15 cellular contexts compared by ENCODE assay signal in the genomic region with DNA sequence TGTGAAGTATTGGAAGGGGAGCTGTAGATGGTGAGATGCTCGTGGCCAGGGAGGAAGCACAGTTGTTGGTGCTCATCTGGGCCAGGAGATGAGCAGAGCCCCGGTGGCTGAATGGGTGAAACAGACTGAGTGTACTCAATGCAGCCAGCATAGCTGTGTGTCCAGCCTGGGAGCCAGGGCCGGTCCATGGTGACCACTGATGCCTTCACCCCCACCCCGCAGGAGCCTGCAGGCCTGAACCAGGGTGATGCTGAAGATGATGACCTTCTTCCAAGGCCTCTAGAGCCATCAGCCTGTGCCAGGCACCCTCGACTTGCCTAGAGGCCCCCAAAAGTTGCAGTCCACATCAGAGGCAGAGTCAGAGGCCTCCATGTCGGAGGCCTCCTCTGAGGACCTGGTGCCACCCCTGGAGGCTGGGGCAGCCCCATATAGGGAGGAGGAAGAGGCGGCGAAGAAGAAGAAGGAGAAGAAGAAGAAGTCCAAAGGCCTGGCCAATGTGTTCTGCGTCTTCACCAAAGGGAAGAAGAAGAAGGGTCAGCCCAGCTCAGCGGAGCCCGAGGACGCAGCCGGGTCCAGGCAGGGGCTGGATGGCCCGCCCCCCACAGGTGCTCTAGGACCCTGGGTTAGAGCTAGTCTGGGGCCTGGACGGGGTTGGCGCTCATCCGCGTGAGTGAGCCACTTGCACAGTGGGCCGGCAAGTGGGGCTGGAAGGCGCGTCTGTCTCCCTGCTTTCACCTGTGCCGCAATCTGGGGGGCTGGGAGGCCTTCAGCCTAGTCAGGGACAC. TPM values are rescaled to one million over a fixed set of nuclear protein-coding genes. Genes with fewer than 3 reads are reported as not detected.
DNase-seq lines count a peak whose midpoint lies in the region; ATAC-seq, FAIRE-seq and TF ChIP-seq lines count a peak whose summit lies in the region.
"Had no signal": no experiment of that assay in that cellular context is flagged by ENCODE, and none has a peak within 500 bp of the region (broad histone marks: within the 10 kb centered on the region; RNA-seq: fewer than 3 reads in every experiment).

No MANE protein-coding gene starts in this region.

- CTCF ChIA-PET in CD8-positive, alpha-beta T cell (lab: Charles Lee), result no interaction called here

- H3K27ac ChIP-seq in CD8-positive, alpha-beta T cell (ENCODE audit: low read depth, low read length), result no peak overlapping the region
- H3K27ac ChIP-seq: brain microvascular endothelial cell had no signal

- H3K9me3 Mint-ChIP-seq in CD8-positive, alpha-beta T cell, result no peaks in the 10 kb centered on the region
- H3K9me3 Mint-ChIP-seq: CD8-positive, alpha-beta memory T cell had no signal

- FAIRE-seq in GM12892 (lab: Jason Lieb, UNC), result no peak
- FAIRE-seq in bronchial epithelial cell (lab: Jason Lieb, UNC), result peak; percentile 47

- H3K4me2 ChIP-seq in skeletal muscle satellite cell (ENCODE audit: low read length), result peak overlapping the region; percentile 71

- peak; percentile 25 for DNase-seq in GM12892 (ENCODE audit: insufficient read length)
- no peak for DNase-seq in bronchial epithelial cell (ENCODE audit: low read depth)
- DNase-seq in kidney tubule cell (ENCODE audit: low spot score), result peak; percentile 42
- no peak for DNase-seq in GM19240 (ENCODE audit: insufficient read length, low spot score)
- no peak for DNase-seq in CD8-positive, alpha-beta T cell
- no peak for DNase-seq in NCI-H446 treated with DMSO at 0.1 percent for 48 hours (lab: John Stamatoyannopoulos, UW)
- DNase-seq: brain microvascular endothelial cell; CD8-positive, alpha-beta memory T cell; naive B cell had no signal

- POLR2A ChIA-PET in CD8-positive, alpha-beta T cell (lab: Charles Lee), result no interaction called here

- no peaks in the 10 kb centered on the region for H3K4me1 Mint-ChIP-seq in CD8-positive, alpha-beta T cell (ENCODE audit: low read depth)

- intact Hi-C loops in CD8-positive, alpha-beta T cell (cut with DNase I, micrococcal nuclease), result no loop called here

- no peak for TF ChIP-seq CTCF in bronchial epithelial cell (IDR thresholded peaks at IDR 0.05; ENCODE audit: insufficient read depth, low read length, severe bottlenecking)
- no peak for TF ChIP-seq CTCF in CD8-positive, alpha-beta T cell (IDR thresholded peaks at IDR 0.05)

- peak overlapping the region; percentile 11 for H3K4me3 ChIP-seq in bronchial epithelial cell (ENCODE audit: low read depth, low read length)
- H3K4me3 ChIP-seq in skeletal muscle satellite cell (ENCODE audit: low read length), result no peak overlapping the region
- no peak overlapping the region for H3K4me3 ChIP-seq in CD8-positive, alpha-beta T cell (ENCODE audit: low read depth, low read length)

- H3K9me3 ChIP-seq in skeletal muscle satellite cell (replicated peaks; ENCODE audit: low read length), result no peaks in the 10 kb centered on the region
- H3K9me3 ChIP-seq in CD8-positive, alpha-beta T cell (ENCODE audit: low read length), result no peaks in the 10 kb centered on the region

- ATAC-seq in GM18519 (IDR thresholded peaks at IDR 0.05; ENCODE audit: low FRiP score, unreplicated experiment), result no peak
- ATAC-seq in CD8-positive, alpha-beta T cell, result no peak

- H3K27me3 Mint-ChIP-seq in CD8-positive, alpha-beta T cell (ENCODE audit: low read depth), result peaks cover 11% of the 10 kb centered on the region

- H3K27me3 ChIP-seq in bronchial epithelial cell (ENCODE audit: control insufficient read depth, insufficient read depth, low read length), result peaks cover 13% of the 10 kb centered on the region
- H3K27me3 ChIP-seq in skeletal muscle satellite cell (ENCODE audit: control insufficient read depth, insufficient read depth, low read length), result peaks cover 55% of the 10 kb centered on the region
- H3K27me3 ChIP-seq in CD8-positive, alpha-beta T cell (ENCODE audit: insufficient read depth, low read length), result peaks cover 8% of the 10 kb centered on the region
- H3K27me3 ChIP-seq: brain microvascular endothelial cell had no signal

- no peak overlapping the region for H3K4me3 Mint-ChIP-seq in CD8-positive, alpha-beta T cell
- H3K4me3 Mint-ChIP-seq: CD8-positive, alpha-beta memory T cell had no signal

- peaks cover 56% of the 10 kb centered on the region for H3K4me1 ChIP-seq in skeletal muscle satellite cell (ENCODE audit: control insufficient read depth, insufficient read depth, low read length)
- H3K4me1 ChIP-seq in CD8-positive, alpha-beta T cell (ENCODE audit: insufficient read depth, low read length), result no peaks in the 10 kb centered on the region

- no peaks in the 10 kb centered on the region for H3K36me3 Mint-ChIP-seq in CD8-positive, alpha-beta T cell
- H3K36me3 Mint-ChIP-seq: CD8-positive, alpha-beta memory T cell; naive B cell had no signal

- no peak overlapping the region for H3K27ac Mint-ChIP-seq in CD8-positive, alpha-beta T cell
- H3K27ac Mint-ChIP-seq: CD8-positive, alpha-beta memory T cell; naive B cell had no signal

- H3K9ac ChIP-seq in skeletal muscle satellite cell (ENCODE audit: low read depth, low read length), result no peak overlapping the region

- TF ChIP-seq POLR2A in GM12892 (IDR thresholded peaks at IDR 0.05; ENCODE audit: low read depth, low read length), result no peak

- no peaks in the 10 kb centered on the region for H3K36me3 ChIP-seq in bronchial epithelial cell (ENCODE audit: control insufficient read depth, insufficient read depth, low read length)
- no peaks in the 10 kb centered on the region for H3K36me3 ChIP-seq in skeletal muscle satellite cell (ENCODE audit: insufficient read depth, low read length)
- no peaks in the 10 kb centered on the region for H3K36me3 ChIP-seq in CD8-positive, alpha-beta T cell (ENCODE audit: insufficient read depth, low read length)
- H3K36me3 ChIP-seq: brain microvascular endothelial cell had no signal

RNA-seq across cellular contexts. Expression of a gene that starts 3.0 kb away (rescaled TPM):
- polyA plus RNA-seq in GM12892 (2012; ENCODE audit: missing spikeins), result 71.3 TPM
- total RNA-seq in bronchial epithelial cell, result 5.3 and 21.1 TPM in 2 replicates
- total RNA-seq in skeletal muscle satellite cell (2012; rRNA removed), result 104 and 119 TPM in 2 replicates
- total RNA-seq in CD8-positive, alpha-beta T cell, result under 1 TPM; 0.44 to 0.90 TPM
- polyA plus RNA-seq: CD8-positive, alpha-beta memory T cell had no signal

RNA-seq across cellular contexts. Expression of a gene that starts 31.8 kb away (rescaled TPM):
- not detected for polyA plus RNA-seq in GM12892 (2012; ENCODE audit: missing spikeins)
- 0.26 TPM in 1 of 2 replicates, not detected in the other for total RNA-seq in bronchial epithelial cell
- total RNA-seq in skeletal muscle satellite cell (2012; rRNA removed), result not detected in 2 replicates
- total RNA-seq in CD8-positive, alpha-beta T cell, result not detected
- total RNA-seq: activated CD8-positive, alpha-beta memory T cell treated with anti-CD3 and anti-CD28 coated beads for 36 hours; CD8-positive, alpha-beta memory T cell; glomerular endothelial cell; HT1080 had no signal
- polyA plus RNA-seq: CD8-positive, alpha-beta memory T cell had no signal

RNA-seq across cellular contexts. Expression of a gene that starts 42.3 kb away (rescaled TPM):
- not detected for polyA plus RNA-seq in GM12892 (2012; ENCODE audit: missing spikeins)
- total RNA-seq in bronchial epithelial cell, result not detected in 2 replicates
- not detected in 2 replicates for total RNA-seq in skeletal muscle satellite cell (2012; rRNA removed)
- total RNA-seq in CD8-positive, alpha-beta T cell, result not detected
- total RNA-seq: activated CD8-positive, alpha-beta memory T cell treated with anti-CD3 and anti-CD28 coated beads for 36 hours; CD8-positive, alpha-beta memory T cell; glomerular endothelial cell; HT1080; NCI-H460 had no signal
- polyA plus RNA-seq: CD8-positive, alpha-beta memory T cell had no signal

Comparison
In these comparisons a context has a peak if more than half of its experiments do, and no peak if none do; other contexts are left out.
1. DNase-seq: peak in GM12892 (single experiment) and kidney tubule cell (single experiment); none in bronchial epithelial cell (single experiment), GM19240 (single experiment), CD8-positive, alpha-beta T cell (0 of 7) and NCI-H446 treated with DMSO at 0.1 percent for 48 hours (single experiment).